17 cellular contexts compared by ENCODE assay signal in genomic region chr2:240137596-240138274, GRCh38. TPM values are rescaled to one million over a fixed set of nuclear protein-coding genes. Genes with fewer than 3 reads are reported as not detected.
DNase-seq lines count a peak whose midpoint lies in the region; ATAC-seq, FAIRE-seq and TF ChIP-seq lines count a peak whose summit lies in the region.
"Had no signal": no experiment of that assay in that cellular context is flagged by ENCODE, and none has a peak within 500 bp of the region (broad histone marks: within the 10 kb centered on the region; RNA-seq: fewer than 3 reads in every experiment).

No MANE protein-coding gene starts in this region.

- no TSS peak for BruUV-seq in PC-3 (replicated peaks; lab: Mats Ljungman, UMichigan)
- no TSS peak for BruUV-seq in A673 (replicated peaks; lab: Mats Ljungman, UMichigan)

- H3K9me3 ChIP-seq in PC-3 (ENCODE audit: low read length) (no peaks in the 10 kb centered on the region), kidney (ENCODE audit: control insufficient read depth in 1 of 2, low read length in 2 of 2) (no peaks in the 10 kb centered on the region), A673 (ENCODE audit: low read depth, low read length, poor library complexity, severe bottlenecking) (no peaks in the 10 kb centered on the region)

- FAIRE-seq in kidney (lab: Jason Lieb, UNC) = no peak

- peak overlapping the region; percentile 93 for H3K4me3 Mint-ChIP-seq in activated CD8-positive, alpha-beta T cell treated with anti-CD3 and anti-CD28 coated beads for 36 hours
- H3K4me3 Mint-ChIP-seq in activated CD8-positive, alpha-beta T cell treated with anti-CD3 and anti-CD28 coated beads, Interleukin-2, amount 10 ng/mL, durations not matched to agents 7 days and 5 days = no peak overlapping the region
- H3K4me3 Mint-ChIP-seq in progenitor cell of endocrine pancreas (ENCODE audit: low read depth) = peak overlapping the region; percentile 82

- H3K27me3 Mint-ChIP-seq in activated CD8-positive, alpha-beta T cell treated with anti-CD3 and anti-CD28 coated beads for 36 hours = peaks cover 1% of the 10 kb centered on the region
- H3K27me3 Mint-ChIP-seq in activated CD8-positive, alpha-beta T cell treated with anti-CD3 and anti-CD28 coated beads, Interleukin-2, amount 10 ng/mL, durations not matched to agents 7 days and 5 days (ENCODE audit: low read depth) = no peaks in the 10 kb centered on the region
- peaks cover 32% of the 10 kb centered on the region for H3K27me3 Mint-ChIP-seq in progenitor cell of endocrine pancreas

- H3K27ac Mint-ChIP-seq in activated CD8-positive, alpha-beta T cell treated with anti-CD3 and anti-CD28 coated beads for 36 hours = no peak overlapping the region
- H3K27ac Mint-ChIP-seq in activated CD8-positive, alpha-beta T cell treated with anti-CD3 and anti-CD28 coated beads, Interleukin-2, amount 10 ng/mL, durations not matched to agents 7 days and 5 days = no peak overlapping the region
- peak overlapping the region; percentile 62 for H3K27ac Mint-ChIP-seq in progenitor cell of endocrine pancreas

- H3K4me3 ChIP-seq in PC-3 (ENCODE audit: low read length) (no peak overlapping the region), kidney (ENCODE audit: low read length in 2 of 2) (no peak overlapping the region), A673 (ENCODE audit: low read depth, low read length, poor library complexity, severe bottlenecking) (no peak overlapping the region)

- H3K9me2 ChIP-seq in PC-3 (replicated peaks; ENCODE audit: low read length) = no peaks in the 10 kb centered on the region

- H3K9ac ChIP-seq in PC-3 (ENCODE audit: low read length) (no peak overlapping the region), kidney (ENCODE audit: low read length in 2 of 2) (no peak overlapping the region)

- H3K27ac ChIP-seq in PC-3 (ENCODE audit: low read length) (no peak overlapping the region), kidney (ENCODE audit: low read depth in 2 of 2, low read length in 2 of 2) (no peak overlapping the region), A673 (ENCODE audit: low read depth, low read length, poor library complexity, severe bottlenecking) (no peak overlapping the region)
- H3K27ac ChIP-seq: epithelial cell of prostate, HL-60 had no signal

- peak overlapping the region; percentile 76 for H2AFZ ChIP-seq in PC-3 (ENCODE audit: low read length)

- POLR2A ChIA-PET in activated CD8-positive, alpha-beta T cell treated with anti-CD3 and anti-CD28 coated beads for 36 hours (lab: Charles Lee) = no interaction called here
- POLR2A ChIA-PET in activated CD8-positive, alpha-beta T cell treated with anti-CD3 and anti-CD28 coated beads, Interleukin-2, amount 10 ng/mL, durations not matched to agents 7 days and 5 days (lab: Charles Lee) = interaction anchor here (1.0 kb wide), 1 partner anchor 27 kb away, joined by 3 read pairs; no protein-coding TSS in a partner anchor
- POLR2A ChIA-PET in PC-3 (lab: Charles Lee; ENCODE audit: unreplicated experiment) (no interaction called here), A673 (lab: Charles Lee; ENCODE audit: low non-redundant PET) (no interaction called here)

- no peaks in the 10 kb centered on the region for H3F3A ChIP-seq in PC-3 (ENCODE audit: low read length, unreplicated experiment)

- peaks cover 10% of the 10 kb centered on the region; the same call in 1 of the 2 replicates for H4K20me1 ChIP-seq in PC-3 (ENCODE audit: low read length)

- TF ChIP-seq CTCF in activated CD8-positive, alpha-beta T cell treated with anti-CD3 and anti-CD28 coated beads for 36 hours (IDR thresholded peaks at IDR 0.05) = no peak
- TF ChIP-seq CTCF in PC-3 (conservative IDR thresholded peaks at IDR 0.05; ENCODE audit: low read depth, low read length) (no peak), kidney (IDR thresholded peaks at IDR 0.05; ENCODE audit: borderline replicate concordance, extremely low read depth, insufficient read depth) (no peak), progenitor cell of endocrine pancreas (IDR thresholded peaks at IDR 0.05; ENCODE audit: unreplicated experiment) (no peak), A673 (conservative IDR thresholded peaks at IDR 0.05; ENCODE audit: low read depth, low read length) (no peak)

- H3K4me1 Mint-ChIP-seq in activated CD8-positive, alpha-beta T cell treated with anti-CD3 and anti-CD28 coated beads for 36 hours (ENCODE audit: low read depth) = peaks cover 27% of the 10 kb centered on the region
- H3K4me1 Mint-ChIP-seq in activated CD8-positive, alpha-beta T cell treated with anti-CD3 and anti-CD28 coated beads, Interleukin-2, amount 10 ng/mL, durations not matched to agents 7 days and 5 days (ENCODE audit: low read depth) = peaks cover 28% of the 10 kb centered on the region
- peaks cover 11% of the 10 kb centered on the region for H3K4me1 Mint-ChIP-seq in progenitor cell of endocrine pancreas (ENCODE audit: low read depth)

- CTCF ChIA-PET in activated CD8-positive, alpha-beta T cell treated with anti-CD3 and anti-CD28 coated beads for 36 hours (lab: Charles Lee) = interaction anchor here (1.1 to 2.2 kb wide), 2 partner anchors 73 to 77 kb away, joined by 3 to 10 read pairs; no protein-coding TSS in a partner anchor
- CTCF ChIA-PET in activated CD8-positive, alpha-beta T cell treated with anti-CD3 and anti-CD28 coated beads, Interleukin-2, amount 10 ng/mL, durations not matched to agents 7 days and 5 days (lab: Charles Lee) = interaction anchor here (1.1 kb wide), 1 partner anchor 77 kb away, joined by 3 read pairs; no protein-coding TSS in a partner anchor
- CTCF ChIA-PET in PC-3 (lab: Charles Lee) (no interaction called here), A673 (lab: Charles Lee) (no interaction called here)

- H3K36me3 ChIP-seq in PC-3 (ENCODE audit: low read depth, low read length) (peaks cover 5% of the 10 kb centered on the region), kidney (ENCODE audit: control insufficient read depth in 1 of 2, insufficient read depth in 2 of 2, low read length in 2 of 2) (peaks cover 4 to 6% of the 10 kb centered on the region in 2 donors), A673 (ENCODE audit: insufficient read depth, low read length, poor library complexity, severe bottlenecking) (peaks cover 6% of the 10 kb centered on the region)

- peaks cover 6% of the 10 kb centered on the region for H3K36me3 Mint-ChIP-seq in activated CD8-positive, alpha-beta T cell treated with anti-CD3 and anti-CD28 coated beads for 36 hours (ENCODE audit: low read depth)
- peaks cover 7% of the 10 kb centered on the region for H3K36me3 Mint-ChIP-seq in activated CD8-positive, alpha-beta T cell treated with anti-CD3 and anti-CD28 coated beads, Interleukin-2, amount 10 ng/mL, durations not matched to agents 7 days and 5 days (ENCODE audit: low read depth)
- H3K36me3 Mint-ChIP-seq in progenitor cell of endocrine pancreas (ENCODE audit: insufficient read depth) = peaks cover 1% of the 10 kb centered on the region

- DNase-seq in activated CD8-positive, alpha-beta T cell treated with anti-CD3 and anti-CD28 coated beads for 36 hours = no peak
- DNase-seq in activated CD8-positive, alpha-beta T cell treated with anti-CD3 and anti-CD28 coated beads, Interleukin-2, amount 10 ng/mL, durations not matched to agents 7 days and 5 days = no peak
- no peak for DNase-seq in PC-3
- peak; percentile 67 for DNase-seq in kidney
- no peak for DNase-seq in progenitor cell of endocrine pancreas (ENCODE audit: low spot score, unreplicated experiment)
- DNase-seq in NCI-H1048 (lab: John Stamatoyannopoulos, UW) = no peak
- DNase-seq in A673 (ENCODE audit: low spot score) = no peak
- DNase-seq in SKM-1 treated with dmso at 0.1 percent for 144 hours (lab: John Stamatoyannopoulos, UW; ENCODE audit: unreplicated experiment) = no peak
- DNase-seq: activated CD4-positive, alpha-beta T cell treated with anti-CD3 and anti-CD28 coated beads, Interleukin-2, amount 50 U/mL, for 4 hours; Karpas-422; NCI-H1694; NCI-H524; SW 1271 had no signal

- peak overlapping the region; percentile 35 for H3K4me2 ChIP-seq in PC-3 (ENCODE audit: low read length)

- peaks cover 34% of the 10 kb centered on the region for H3K79me2 ChIP-seq in PC-3 (ENCODE audit: low read length)

- H3K9me3 Mint-ChIP-seq in activated CD8-positive, alpha-beta T cell treated with anti-CD3 and anti-CD28 coated beads for 36 hours = no peaks in the 10 kb centered on the region
- no peaks in the 10 kb centered on the region for H3K9me3 Mint-ChIP-seq in activated CD8-positive, alpha-beta T cell treated with anti-CD3 and anti-CD28 coated beads, Interleukin-2, amount 10 ng/mL, durations not matched to agents 7 days and 5 days (ENCODE audit: insufficient read depth)
- no peaks in the 10 kb centered on the region for H3K9me3 Mint-ChIP-seq in progenitor cell of endocrine pancreas (ENCODE audit: low read depth)

- H3K4me1 ChIP-seq in PC-3 (ENCODE audit: insufficient read depth, low read length) (peaks cover 24% of the 10 kb centered on the region), kidney (ENCODE audit: control insufficient read depth in 1 of 2, insufficient read depth in 1 of 2, low read depth in 1 of 2, low read length in 2 of 2) (peaks cover 8 to 11% of the 10 kb centered on the region in 2 donors), A673 (ENCODE audit: insufficient read depth, low read length, poor library complexity, severe bottlenecking) (peaks cover 5% of the 10 kb centered on the region)

- no peak for ATAC-seq in activated CD8-positive, alpha-beta T cell treated with anti-CD3 and anti-CD28 coated beads for 36 hours
- no peak for ATAC-seq in activated CD8-positive, alpha-beta T cell treated with anti-CD3 and anti-CD28 coated beads, Interleukin-2, amount 10 ng/mL, durations not matched to agents 7 days and 5 days
- no peak for ATAC-seq in PC-3

- intact Hi-C loops in activated CD8-positive, alpha-beta T cell treated with anti-CD3 and anti-CD28 coated beads for 36 hours (cut with micrococcal nuclease) = no loop called here
- intact Hi-C loops in PC-3 (cut with micrococcal nuclease) (no loop called here), kidney (cut with DNase I) (no loop called here), A673 (cut with micrococcal nuclease; ENCODE audit: unreplicated experiment) (no loop called here)

- H3K27me3 ChIP-seq in PC-3 (ENCODE audit: low read length) (no peaks in the 10 kb centered on the region), A673 (replicated peaks; ENCODE audit: insufficient read depth, low read depth, low read length, poor library complexity) (no peaks in the 10 kb centered on the region)

RNA-seq across cellular contexts. Expression of gene COPS9, which starts 1.6 kb away (rescaled TPM):
- total RNA-seq in activated CD8-positive, alpha-beta T cell treated with anti-CD3 and anti-CD28 coated beads for 36 hours = 100 to 1,000 TPM; 107 to 120 TPM
- 100 to 1,000 TPM; 120 to 129 TPM for total RNA-seq in activated CD8-positive, alpha-beta T cell treated with anti-CD3 and anti-CD28 coated beads, Interleukin-2, amount 10 ng/mL, durations not matched to agents 7 days and 5 days
- total RNA-seq in PC-3 (2014; rRNA removed) (317 and 473 TPM in 2 replicates), kidney (119 TPM), progenitor cell of endocrine pancreas (115 and 128 TPM in 2 replicates), A673 (2021) (119 and 136 TPM in 2 replicates)
- 310 TPM for polyA plus RNA-seq in kidney (ENCODE audit: insufficient read depth, low read depth, low replicate concordance)

RNA-seq across cellular contexts. Expression of gene OTOS, which starts 2.7 kb away (rescaled TPM):
- total RNA-seq in activated CD8-positive, alpha-beta T cell treated with anti-CD3 and anti-CD28 coated beads for 36 hours = not detected
- total RNA-seq in activated CD8-positive, alpha-beta T cell treated with anti-CD3 and anti-CD28 coated beads, Interleukin-2, amount 10 ng/mL, durations not matched to agents 7 days and 5 days = not detected
- not detected in 2 replicates for total RNA-seq in PC-3 (2014; rRNA removed)
- 4.6 TPM for total RNA-seq in kidney
- polyA plus RNA-seq in kidney (ENCODE audit: insufficient read depth, low read depth, low replicate concordance) = 1.5 TPM
- not detected in 2 replicates for total RNA-seq in progenitor cell of endocrine pancreas
- total RNA-seq in A673 (2021) = not detected in 2 replicates
- total RNA-seq: Calu3, kidney epithelial cell had no signal

Comparison
In these comparisons a context has a peak if more than half of its experiments do, and no peak if none do; other contexts are left out.
1. CTCF ChIA-PET loops: an anchor here in activated CD8-positive, alpha-beta T cell treated with anti-CD3 and anti-CD28 coated beads for 36 hours (1.1 to 2.2 kb wide) and activated CD8-positive, alpha-beta T cell treated with anti-CD3 and anti-CD28 coated beads, Interleukin-2, amount 10 ng/mL, durations not matched to agents 7 days and 5 days (1.1 kb wide); none called in PC-3 and A673.